In the genomic region with DNA sequence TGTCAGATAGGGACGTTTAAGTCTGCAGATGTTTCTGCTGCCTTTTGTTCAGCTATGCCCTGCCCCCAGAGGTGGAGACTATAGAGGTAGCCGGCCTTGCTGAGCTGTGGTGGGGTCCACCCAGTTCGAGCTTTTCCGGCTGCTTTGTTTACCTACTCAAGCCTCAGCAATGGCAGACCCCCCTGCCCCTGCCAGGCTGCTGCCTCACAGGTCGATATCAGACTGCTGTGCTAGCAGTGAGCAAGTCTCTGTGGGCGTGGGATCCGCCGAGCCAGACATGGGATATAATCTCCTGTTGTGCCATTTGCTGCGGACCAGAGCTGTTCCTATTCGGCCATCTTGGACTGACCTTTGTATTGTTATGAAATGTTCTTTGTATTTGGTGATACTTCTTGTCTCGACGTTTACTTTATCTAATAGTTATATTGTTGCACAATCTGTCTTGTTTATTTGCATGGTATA, we compare ENCODE assay signal across 1 cellular context.
TF ChIP-seq lines count a peak whose summit lies in the region.

No MANE protein-coding gene starts in this region.

TF ChIP-seq in HepG2, 621 proteins besides CTCF, POLR2A, EP300 and RAD21 (continued from another document and continues in another):
- TF ChIP-seq ZNF780A (CRISPR knock-in tag; IDR thresholded peaks at IDR 0.05), result no peak
- peak; percentile 88; the same call in 1 of the 2 replicates for TF ChIP-seq ZNF292 (CRISPR knock-in tag; IDR thresholded peaks at IDR 0.05; ENCODE audit: borderline replicate concordance, low read depth)
- TF ChIP-seq ZNF652 (CRISPR knock-in tag; IDR thresholded peaks at IDR 0.05; ENCODE audit: borderline replicate concordance, low read depth), result no peak
- 0 out of 2 replicates have a peak, but pooled peaks have one; percentile 20 for TF ChIP-seq FOXA3 (CRISPR knock-in tag; IDR thresholded peaks at IDR 0.05)
- TF ChIP-seq, protein P1, sequence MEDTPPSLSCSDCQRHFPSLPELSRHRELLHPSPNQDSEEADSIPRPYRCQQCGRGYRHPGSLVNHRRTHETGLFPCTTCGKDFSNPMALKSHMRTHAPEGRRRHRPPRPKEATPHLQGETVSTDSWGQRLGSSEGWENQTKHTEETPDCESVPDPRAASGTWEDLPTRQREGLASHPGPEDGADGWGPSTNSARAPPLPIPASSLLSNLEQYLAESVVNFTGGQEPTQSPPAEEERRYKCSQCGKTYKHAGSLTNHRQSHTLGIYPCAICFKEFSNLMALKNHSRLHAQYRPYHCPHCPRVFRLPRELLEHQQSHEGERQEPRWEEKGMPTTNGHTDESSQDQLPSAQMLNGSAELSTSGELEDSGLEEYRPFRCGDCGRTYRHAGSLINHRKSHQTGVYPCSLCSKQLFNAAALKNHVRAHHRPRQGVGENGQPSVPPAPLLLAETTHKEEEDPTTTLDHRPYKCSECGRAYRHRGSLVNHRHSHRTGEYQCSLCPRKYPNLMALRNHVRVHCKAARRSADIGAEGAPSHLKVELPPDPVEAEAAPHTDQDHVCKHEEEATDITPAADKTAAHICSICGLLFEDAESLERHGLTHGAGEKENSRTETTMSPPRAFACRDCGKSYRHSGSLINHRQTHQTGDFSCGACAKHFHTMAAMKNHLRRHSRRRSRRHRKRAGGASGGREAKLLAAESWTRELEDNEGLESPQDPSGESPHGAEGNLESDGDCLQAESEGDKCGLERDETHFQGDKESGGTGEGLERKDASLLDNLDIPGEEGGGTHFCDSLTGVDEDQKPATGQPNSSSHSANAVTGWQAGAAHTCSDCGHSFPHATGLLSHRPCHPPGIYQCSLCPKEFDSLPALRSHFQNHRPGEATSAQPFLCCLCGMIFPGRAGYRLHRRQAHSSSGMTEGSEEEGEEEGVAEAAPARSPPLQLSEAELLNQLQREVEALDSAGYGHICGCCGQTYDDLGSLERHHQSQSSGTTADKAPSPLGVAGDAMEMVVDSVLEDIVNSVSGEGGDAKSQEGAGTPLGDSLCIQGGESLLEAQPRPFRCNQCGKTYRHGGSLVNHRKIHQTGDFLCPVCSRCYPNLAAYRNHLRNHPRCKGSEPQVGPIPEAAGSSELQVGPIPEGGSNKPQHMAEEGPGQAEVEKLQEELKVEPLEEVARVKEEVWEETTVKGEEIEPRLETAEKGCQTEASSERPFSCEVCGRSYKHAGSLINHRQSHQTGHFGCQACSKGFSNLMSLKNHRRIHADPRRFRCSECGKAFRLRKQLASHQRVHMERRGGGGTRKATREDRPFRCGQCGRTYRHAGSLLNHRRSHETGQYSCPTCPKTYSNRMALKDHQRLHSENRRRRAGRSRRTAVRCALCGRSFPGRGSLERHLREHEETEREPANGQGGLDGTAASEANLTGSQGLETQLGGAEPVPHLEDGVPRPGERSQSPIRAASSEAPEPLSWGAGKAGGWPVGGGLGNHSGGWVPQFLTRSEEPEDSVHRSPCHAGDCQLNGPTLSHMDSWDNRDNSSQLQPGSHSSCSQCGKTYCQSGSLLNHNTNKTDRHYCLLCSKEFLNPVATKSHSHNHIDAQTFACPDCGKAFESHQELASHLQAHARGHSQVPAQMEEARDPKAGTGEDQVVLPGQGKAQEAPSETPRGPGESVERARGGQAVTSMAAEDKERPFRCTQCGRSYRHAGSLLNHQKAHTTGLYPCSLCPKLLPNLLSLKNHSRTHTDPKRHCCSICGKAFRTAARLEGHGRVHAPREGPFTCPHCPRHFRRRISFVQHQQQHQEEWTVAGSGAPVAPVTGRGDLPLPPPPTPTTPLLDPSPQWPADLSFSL (CRISPR knock-in tag; IDR thresholded peaks at IDR 0.05), result no peak
- peak; percentile 50; the same call in 1 of the 2 replicates for TF ChIP-seq FOXO1 (CRISPR knock-in tag; IDR thresholded peaks at IDR 0.05)
- no peak for TF ChIP-seq ZIK1 (CRISPR knock-in tag; IDR thresholded peaks at IDR 0.05; ENCODE audit: borderline replicate concordance, low read depth)
- TF ChIP-seq ZBTB7B (CRISPR knock-in tag; IDR thresholded peaks at IDR 0.05), result peak; percentile 55; the same call in 1 of the 2 replicates
- TF ChIP-seq ZNF597 (CRISPR knock-in tag; IDR thresholded peaks at IDR 0.05), result no peak
- TF ChIP-seq TEAD3 (CRISPR knock-in tag; optimal IDR thresholded peaks at IDR 0.05; ENCODE audit: borderline replicate concordance), result no peak
- TF ChIP-seq, protein P2, sequence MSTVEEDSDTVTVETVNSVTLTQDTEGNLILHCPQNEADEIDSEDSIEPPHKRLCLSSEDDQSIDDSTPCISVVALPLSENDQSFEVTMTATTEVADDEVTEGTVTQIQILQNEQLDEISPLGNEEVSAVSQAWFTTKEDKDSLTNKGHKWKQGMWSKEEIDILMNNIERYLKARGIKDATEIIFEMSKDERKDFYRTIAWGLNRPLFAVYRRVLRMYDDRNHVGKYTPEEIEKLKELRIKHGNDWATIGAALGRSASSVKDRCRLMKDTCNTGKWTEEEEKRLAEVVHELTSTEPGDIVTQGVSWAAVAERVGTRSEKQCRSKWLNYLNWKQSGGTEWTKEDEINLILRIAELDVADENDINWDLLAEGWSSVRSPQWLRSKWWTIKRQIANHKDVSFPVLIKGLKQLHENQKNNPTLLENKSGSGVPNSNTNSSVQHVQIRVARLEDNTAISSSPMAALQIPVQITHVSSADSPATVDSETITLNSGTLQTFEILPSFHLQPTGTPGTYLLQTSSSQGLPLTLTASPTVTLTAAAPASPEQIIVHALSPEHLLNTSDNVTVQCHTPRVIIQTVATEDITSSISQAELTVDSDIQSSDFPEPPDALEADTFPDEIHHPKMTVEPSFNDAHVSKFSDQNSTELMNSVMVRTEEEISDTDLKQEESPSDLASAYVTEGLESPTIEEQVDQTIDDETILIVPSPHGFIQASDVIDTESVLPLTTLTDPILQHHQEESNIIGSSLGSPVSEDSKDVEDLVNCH (CRISPR knock-in tag; IDR thresholded peaks at IDR 0.05), result no peak
- peak; percentile 93 for TF ChIP-seq POGZ (CRISPR knock-in tag; IDR thresholded peaks at IDR 0.05)
- TF ChIP-seq, protein P3, sequence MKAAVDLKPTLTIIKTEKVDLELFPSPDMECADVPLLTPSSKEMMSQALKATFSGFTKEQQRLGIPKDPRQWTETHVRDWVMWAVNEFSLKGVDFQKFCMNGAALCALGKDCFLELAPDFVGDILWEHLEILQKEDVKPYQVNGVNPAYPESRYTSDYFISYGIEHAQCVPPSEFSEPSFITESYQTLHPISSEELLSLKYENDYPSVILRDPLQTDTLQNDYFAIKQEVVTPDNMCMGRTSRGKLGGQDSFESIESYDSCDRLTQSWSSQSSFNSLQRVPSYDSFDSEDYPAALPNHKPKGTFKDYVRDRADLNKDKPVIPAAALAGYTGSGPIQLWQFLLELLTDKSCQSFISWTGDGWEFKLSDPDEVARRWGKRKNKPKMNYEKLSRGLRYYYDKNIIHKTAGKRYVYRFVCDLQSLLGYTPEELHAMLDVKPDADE (CRISPR knock-in tag; IDR thresholded peaks at IDR 0.05), result no peak
- TF ChIP-seq LCORL (IDR thresholded peaks at IDR 0.05), result no peak
- TF ChIP-seq LCORL (CRISPR knock-in tag; IDR thresholded peaks at IDR 0.05), result no peak
- TF ChIP-seq MED13 (CRISPR knock-in tag; IDR thresholded peaks at IDR 0.05), result no peak
- peak; percentile 23; the same call in 1 of the 2 replicates for TF ChIP-seq HOXA3 (CRISPR knock-in tag; IDR thresholded peaks at IDR 0.05)
- TF ChIP-seq RARA (CRISPR knock-in tag; IDR thresholded peaks at IDR 0.05), result peak; percentile 27; the same call in 1 of the 2 replicates
- TF ChIP-seq ZNF75D (CRISPR knock-in tag; IDR thresholded peaks at IDR 0.05; ENCODE audit: borderline replicate concordance), result no peak
- peak; percentile 54 for TF ChIP-seq GATAD2A (CRISPR knock-in tag; IDR thresholded peaks at IDR 0.05)
- TF ChIP-seq ZFP41 (CRISPR knock-in tag; IDR thresholded peaks at IDR 0.05; ENCODE audit: borderline replicate concordance), result no peak
- TF ChIP-seq, protein P4, sequence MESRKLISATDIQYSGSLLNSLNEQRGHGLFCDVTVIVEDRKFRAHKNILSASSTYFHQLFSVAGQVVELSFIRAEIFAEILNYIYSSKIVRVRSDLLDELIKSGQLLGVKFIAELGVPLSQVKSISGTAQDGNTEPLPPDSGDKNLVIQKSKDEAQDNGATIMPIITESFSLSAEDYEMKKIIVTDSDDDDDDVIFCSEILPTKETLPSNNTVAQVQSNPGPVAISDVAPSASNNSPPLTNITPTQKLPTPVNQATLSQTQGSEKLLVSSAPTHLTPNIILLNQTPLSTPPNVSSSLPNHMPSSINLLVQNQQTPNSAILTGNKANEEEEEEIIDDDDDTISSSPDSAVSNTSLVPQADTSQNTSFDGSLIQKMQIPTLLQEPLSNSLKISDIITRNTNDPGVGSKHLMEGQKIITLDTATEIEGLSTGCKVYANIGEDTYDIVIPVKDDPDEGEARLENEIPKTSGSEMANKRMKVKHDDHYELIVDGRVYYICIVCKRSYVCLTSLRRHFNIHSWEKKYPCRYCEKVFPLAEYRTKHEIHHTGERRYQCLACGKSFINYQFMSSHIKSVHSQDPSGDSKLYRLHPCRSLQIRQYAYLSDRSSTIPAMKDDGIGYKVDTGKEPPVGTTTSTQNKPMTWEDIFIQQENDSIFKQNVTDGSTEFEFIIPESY (CRISPR knock-in tag; IDR thresholded peaks at IDR 0.05), result peak; percentile 56
- TF ChIP-seq, protein P5, sequence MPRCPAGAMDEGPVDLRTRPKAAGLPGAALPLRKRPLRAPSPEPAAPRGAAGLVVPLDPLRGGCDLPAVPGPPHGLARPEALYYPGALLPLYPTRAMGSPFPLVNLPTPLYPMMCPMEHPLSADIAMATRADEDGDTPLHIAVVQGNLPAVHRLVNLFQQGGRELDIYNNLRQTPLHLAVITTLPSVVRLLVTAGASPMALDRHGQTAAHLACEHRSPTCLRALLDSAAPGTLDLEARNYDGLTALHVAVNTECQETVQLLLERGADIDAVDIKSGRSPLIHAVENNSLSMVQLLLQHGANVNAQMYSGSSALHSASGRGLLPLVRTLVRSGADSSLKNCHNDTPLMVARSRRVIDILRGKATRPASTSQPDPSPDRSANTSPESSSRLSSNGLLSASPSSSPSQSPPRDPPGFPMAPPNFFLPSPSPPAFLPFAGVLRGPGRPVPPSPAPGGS (CRISPR knock-in tag; IDR thresholded peaks at IDR 0.05), result no peak
- TF ChIP-seq SNAI1 (CRISPR knock-in tag; IDR thresholded peaks at IDR 0.05; ENCODE audit: borderline replicate concordance), result no peak
- TF ChIP-seq CHD2 (IDR thresholded peaks at IDR 0.05; ENCODE audit: low read depth, low read length), result no peak
- TF ChIP-seq ELF4 (CRISPR knock-in tag; IDR thresholded peaks at IDR 0.05; ENCODE audit: borderline replicate concordance), result no peak
- TF ChIP-seq TIGD3 (CRISPR knock-in tag; IDR thresholded peaks at IDR 0.05; ENCODE audit: borderline replicate concordance), result no peak
- no peak for TF ChIP-seq ZNF607 (CRISPR knock-in tag; IDR thresholded peaks at IDR 0.05; ENCODE audit: borderline replicate concordance)
- no peak for TF ChIP-seq ATF2 (CRISPR knock-in tag; IDR thresholded peaks at IDR 0.05)
- TF ChIP-seq ARID4A (CRISPR knock-in tag; IDR thresholded peaks at IDR 0.05; ENCODE audit: borderline replicate concordance), result no peak; the same call in 1 of the 2 replicates
